Comparison of ENCODE assay signal across 17 cellular contexts in genomic region chr21:17003763-17004373, GRCh38.
DNase-seq lines count a peak whose midpoint lies in the region; ATAC-seq and TF ChIP-seq lines count a peak whose summit lies in the region.
"Had no signal": no experiment of that assay in that cellular context is flagged by ENCODE, and none has a peak within 500 bp of the region (broad histone marks: within the 10 kb centered on the region; RNA-seq: fewer than 3 reads in every experiment).

No MANE protein-coding gene starts in this region.

- H3K14ac ChIP-seq in neuronal stem cell (ENCODE audit: low read length) = no peak overlapping the region

- H3K27ac ChIP-seq in PC-9 (no peak overlapping the region), neuronal stem cell (replicated peaks; ENCODE audit: low read length) (no peak overlapping the region)
- H3K27ac ChIP-seq: testis had no signal

- no peak overlapping the region for H4K8ac ChIP-seq in neuronal stem cell (ENCODE audit: low read depth, low read length)

- no CpG with 5 or more reads among the region's 3 CpGs for WGBS in neuronal stem cell (ENCODE audit: extremely low coverage in 2 of 2, insufficient read length in 2 of 2, insufficient replicate concordance in 1 of 2), 2 donors

- H3K4me3 ChIP-seq in PC-9 (no peak overlapping the region), epithelial cell of esophagus (ENCODE audit: low read length) (no peak overlapping the region), neuronal stem cell (ENCODE audit: low read length in 2 of 2) (no peak overlapping the region)
- H3K4me3 ChIP-seq: testis had no signal

- H2AFZ ChIP-seq in PC-9 (no peak overlapping the region), neuronal stem cell (ENCODE audit: low read length) (peak overlapping the region; percentile 75)

- no peak overlapping the region for H3K4me3 Mint-ChIP-seq in stimulated activated memory B cell treated with anti-CD40 and anti-IgM and Interleukin-4, amounts not matched to agents 10 μg/mL and 1 μg/mL and 100 μg/mL, for 72 hours
- H3K4me3 Mint-ChIP-seq: nephron progenitor cell had no signal

- intact Hi-C loops in PC-9 (cut with micrococcal nuclease; ENCODE audit: unreplicated experiment) = no loop called here

- no peak overlapping the region for H3K18ac ChIP-seq in neuronal stem cell (ENCODE audit: low read length)

- peaks cover 5% of the 10 kb centered on the region for H3K9me3 Mint-ChIP-seq in stimulated activated memory B cell treated with anti-CD40 and anti-IgM and Interleukin-4, amounts not matched to agents 10 μg/mL and 1 μg/mL and 100 μg/mL, for 72 hours

- H3K4me1 Mint-ChIP-seq in stimulated activated memory B cell treated with anti-CD40 and anti-IgM and Interleukin-4, amounts not matched to agents 10 μg/mL and 1 μg/mL and 100 μg/mL, for 72 hours = no peaks in the 10 kb centered on the region
- H3K4me1 Mint-ChIP-seq: nephron progenitor cell had no signal

- no peaks in the 10 kb centered on the region for H3K36me3 ChIP-seq in PC-9 (ENCODE audit: low read depth)
- H3K36me3 ChIP-seq in neuronal stem cell (replicated peaks in 1 of 2; ENCODE audit: control insufficient read depth in 2 of 2, insufficient read depth in 2 of 2, low read length in 2 of 2) = no peaks in the 10 kb centered on the region

- POLR2A ChIA-PET in PC-9 (lab: Charles Lee; ENCODE audit: unreplicated experiment) = interaction anchor here (0.7 kb wide), 1 partner anchor 161 kb away, joined by 3 read pairs; no protein-coding TSS in a partner anchor

- H3K9ac ChIP-seq in neuronal stem cell (ENCODE audit: low read depth, low read length, poor library complexity) = no peak overlapping the region

- no peaks in the 10 kb centered on the region for H3F3A ChIP-seq in PC-9 (ENCODE audit: insufficient read depth, low read depth)

- no peaks in the 10 kb centered on the region for H3K27me3 ChIP-seq in PC-9 (ENCODE audit: insufficient read depth, low read depth)
- H3K27me3 ChIP-seq in neuronal stem cell (ENCODE audit: control insufficient read depth in 3 of 3, insufficient read depth in 3 of 3, low read depth in 1 of 3, low read length in 3 of 3) = no peaks in the 10 kb centered on the region
- H3K27me3 ChIP-seq: testis had no signal

- CTCF ChIA-PET in PC-9 (lab: Charles Lee) = interaction anchor here (0.6 kb wide), 1 partner anchor 441 kb away, joined by 16 read pairs; no protein-coding TSS in a partner anchor

- H4K91ac ChIP-seq in neuronal stem cell (ENCODE audit: low read depth, low read length, poor library complexity) = no peak overlapping the region

- no peaks in the 10 kb centered on the region for H3K79me2 ChIP-seq in PC-9 (ENCODE audit: low read depth)

- no TSS peak for BruUV-seq in PC-9 (replicated peaks; lab: Mats Ljungman, UMichigan)

- no peak overlapping the region for H3K23ac ChIP-seq in neuronal stem cell (ENCODE audit: low read depth, low read length, poor library complexity)

- H2BK12ac ChIP-seq in neuronal stem cell (ENCODE audit: low read length) = no peak overlapping the region

- H3K27ac Mint-ChIP-seq in stimulated activated memory B cell treated with anti-CD40 and anti-IgM and Interleukin-4, amounts not matched to agents 10 μg/mL and 1 μg/mL and 100 μg/mL, for 72 hours = no peak overlapping the region
- H3K27ac Mint-ChIP-seq: nephron progenitor cell had no signal

- H3K27me3 Mint-ChIP-seq in stimulated activated memory B cell treated with anti-CD40 and anti-IgM and Interleukin-4, amounts not matched to agents 10 μg/mL and 1 μg/mL and 100 μg/mL, for 72 hours = no peaks in the 10 kb centered on the region

- no peak overlapping the region for H2BK15ac ChIP-seq in neuronal stem cell (ENCODE audit: low read length)

- no peaks in the 10 kb centered on the region for H4K20me1 ChIP-seq in PC-9 (ENCODE audit: insufficient read depth)

- H3K4me2 ChIP-seq in PC-9 = peak overlapping the region; percentile 28; the same call in 1 of the 2 replicates
- no peak overlapping the region for H3K4me2 ChIP-seq in neuronal stem cell (ENCODE audit: insufficient read depth, low read length, poor library complexity, severe bottlenecking)

- no peaks in the 10 kb centered on the region for H3K36me3 Mint-ChIP-seq in stimulated activated memory B cell treated with anti-CD40 and anti-IgM and Interleukin-4, amounts not matched to agents 10 μg/mL and 1 μg/mL and 100 μg/mL, for 72 hours

- H2BK5ac ChIP-seq in neuronal stem cell (ENCODE audit: low read length) = no peak overlapping the region

- H3K9me2 ChIP-seq in PC-9 (ENCODE audit: insufficient read depth) = no peaks in the 10 kb centered on the region

- DNase-seq in GM03348 (ENCODE audit: low spot score) (peak; percentile 6), PC-9 (no peak), epithelial cell of esophagus (ENCODE audit: low read depth) (peak; percentile 71), neuronal stem cell (ENCODE audit: low spot score) (no peak), Ammon's horn (ENCODE audit: low spot score) (no peak)
- DNase-seq: activated CD4-positive, alpha-beta T cell treated with anti-CD3 and anti-CD28 coated beads, Interleukin-2, amount 50 U/mL, for 48 hours; aorta; hypothalamus; Karpas-422; NCI-H345; nephron progenitor cell; SHP77 treated with DMSO at 0.1 percent for 48 hours; stimulated activated CD4-positive, alpha-beta T cell treated with anti-CD3 and anti-CD28 coated beads, Interleukin-2, amount 100 ng/mL, for 48 hours; testis had no signal

- no peak overlapping the region for H2AK5ac ChIP-seq in neuronal stem cell (ENCODE audit: low read depth, low read length)

- no peaks in the 10 kb centered on the region for H3K79me1 ChIP-seq in neuronal stem cell (ENCODE audit: low read depth, low read length)

- H3K9me3 ChIP-seq in PC-9 (ENCODE audit: insufficient read depth, low read depth) = peaks cover 3% of the 10 kb centered on the region; the same call in 1 of the 2 replicates
- no peaks in the 10 kb centered on the region for H3K9me3 ChIP-seq in neuronal stem cell (replicated peaks in 1 of 2; ENCODE audit: control insufficient read depth in 2 of 2, insufficient read depth in 1 of 2, low read depth in 1 of 2, low read length in 2 of 2)
- H3K9me3 ChIP-seq: testis had no signal

- ATAC-seq in HG02623 (IDR thresholded peaks at IDR 0.05; ENCODE audit: unreplicated experiment) (no peak), HG03196 (IDR thresholded peaks at IDR 0.05; ENCODE audit: unreplicated experiment) (no peak)
- no peak for ATAC-seq in stimulated activated memory B cell treated with anti-CD40 and anti-IgM and Interleukin-4, amounts not matched to agents 10 μg/mL and 1 μg/mL and 100 μg/mL, for 72 hours

- no peak overlapping the region for H3K4ac ChIP-seq in neuronal stem cell (ENCODE audit: low read length)

- H3K4me1 ChIP-seq in PC-9 (replicated peaks; ENCODE audit: insufficient read depth) = no peaks in the 10 kb centered on the region
- peaks cover 0 to 20% of the 10 kb centered on the region in 2 donors for H3K4me1 ChIP-seq in neuronal stem cell (ENCODE audit: control insufficient read depth in 2 of 2, insufficient read depth in 1 of 2, low read depth in 1 of 2, low read length in 2 of 2)

- H2BK120ac ChIP-seq in neuronal stem cell (ENCODE audit: low read depth, low read length) = no peak overlapping the region

- TF ChIP-seq CTCF in PC-9 (conservative IDR thresholded peaks at IDR 0.05) (no peak), epithelial cell of esophagus (IDR thresholded peaks at IDR 0.05; ENCODE audit: insufficient read depth, low read depth, low read length, missing control alignments) (no peak)

Comparison
In these comparisons a context has a peak if more than half of its experiments do, and no peak if none do; other contexts are left out.
1. DNase-seq: peak in GM03348 (single experiment) and epithelial cell of esophagus (single experiment); none in PC-9 (0 of 2), neuronal stem cell (single experiment) and Ammon's horn (single experiment).